In genomic region chr22:42268852-42269406, GRCh38 we compare ENCODE assay signal across 1 cellular context.
TF ChIP-seq lines count a peak whose summit lies in the region.

No MANE protein-coding gene starts in this region.

TF ChIP-seq in GM23338, 12 proteins besides CTCF, POLR2A, EP300 and RAD21 (continued from another document):
- TF ChIP-seq REST (IDR thresholded peaks at IDR 0.05; ENCODE audit: unreplicated experiment): no peak
